1 cellular context compared by ENCODE assay signal in the genomic region with DNA sequence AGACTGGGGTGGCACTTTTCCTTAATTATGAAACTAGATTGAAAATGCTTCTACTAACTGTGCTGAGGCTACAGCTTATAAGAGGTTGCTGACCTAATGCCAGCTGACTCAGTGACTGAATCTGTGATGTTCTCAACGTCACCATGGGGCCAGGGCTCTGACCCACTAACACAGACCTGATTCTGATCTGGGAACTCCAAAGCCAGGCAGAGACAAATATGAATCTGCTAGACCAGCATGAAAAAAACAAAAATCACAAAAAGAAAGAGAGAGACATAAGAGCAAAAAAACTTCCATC.
TF ChIP-seq lines count a peak whose summit lies in the region.

No MANE protein-coding gene starts in this region.

TF ChIP-seq in HepG2, 621 proteins besides CTCF, POLR2A, EP300 and RAD21 (continued from another document and continues in another):
- TF ChIP-seq NFAT5 (CRISPR knock-in tag; IDR thresholded peaks at IDR 0.05) (no peak), FOXA1 (IDR thresholded peaks at IDR 0.05) (no peak), FOXA1 (CRISPR knock-in tag; IDR thresholded peaks at IDR 0.05) (no peak), ZNF792 (CRISPR knock-in tag; IDR thresholded peaks at IDR 0.05) (no peak), ZNF225 (CRISPR knock-in tag; IDR thresholded peaks at IDR 0.05) (no peak), PITX1 (CRISPR knock-in tag; IDR thresholded peaks at IDR 0.05) (no peak), FOXA3 (CRISPR knock-in tag; IDR thresholded peaks at IDR 0.05) (no peak), ZNF609 (CRISPR knock-in tag; IDR thresholded peaks at IDR 0.05; ENCODE audit: borderline replicate concordance) (0 out of 2 replicates have a peak, but pooled peaks have one; percentile 1), SYNCRIP (IDR thresholded peaks at IDR 0.05; ENCODE audit: insufficient read depth, low read depth, low read length) (no peak), TEAD2 (CRISPR knock-in tag; IDR thresholded peaks at IDR 0.05) (no peak), CREM (IDR thresholded peaks at IDR 0.05) (0 out of 2 replicates have a peak, but pooled peaks have one; percentile 23), CREM (CRISPR knock-in tag; IDR thresholded peaks at IDR 0.05) (no peak), U2AF2 (IDR thresholded peaks at IDR 0.05; ENCODE audit: low read depth, low read length) (no peak), ZNF124 (CRISPR knock-in tag; IDR thresholded peaks at IDR 0.05) (no peak), NFRKB (IDR thresholded peaks at IDR 0.05) (no peak), ZNF619 (CRISPR knock-in tag; IDR thresholded peaks at IDR 0.05) (no peak), ZNF331 (CRISPR knock-in tag; IDR thresholded peaks at IDR 0.05) (no peak), GPN1 (CRISPR knock-in tag; IDR thresholded peaks at IDR 0.05; ENCODE audit: borderline replicate concordance) (no peak), ZNF780A (CRISPR knock-in tag; IDR thresholded peaks at IDR 0.05) (no peak), ZNF431 (CRISPR knock-in tag; IDR thresholded peaks at IDR 0.05; ENCODE audit: borderline replicate concordance, low read depth) (no peak), ADNP (CRISPR knock-in tag; IDR thresholded peaks at IDR 0.05) (no peak), MIXL1 (CRISPR knock-in tag; IDR thresholded peaks at IDR 0.05) (0 out of 2 replicates have a peak, but pooled peaks have one; percentile 4), IRF2 (CRISPR knock-in tag; IDR thresholded peaks at IDR 0.05) (no peak), RORA (CRISPR knock-in tag; IDR thresholded peaks at IDR 0.05) (no peak), KLF12 (CRISPR knock-in tag; IDR thresholded peaks at IDR 0.05; ENCODE audit: borderline replicate concordance) (no peak), ZNF430 (CRISPR knock-in tag; IDR thresholded peaks at IDR 0.05) (no peak), NFKBIZ (CRISPR knock-in tag; IDR thresholded peaks at IDR 0.05) (0 out of 2 replicates have a peak, but pooled peaks have one; percentile 9), NFE2L2 (IDR thresholded peaks at IDR 0.05; ENCODE audit: low read length) (no peak)
- TF ChIP-seq, protein P1, sequence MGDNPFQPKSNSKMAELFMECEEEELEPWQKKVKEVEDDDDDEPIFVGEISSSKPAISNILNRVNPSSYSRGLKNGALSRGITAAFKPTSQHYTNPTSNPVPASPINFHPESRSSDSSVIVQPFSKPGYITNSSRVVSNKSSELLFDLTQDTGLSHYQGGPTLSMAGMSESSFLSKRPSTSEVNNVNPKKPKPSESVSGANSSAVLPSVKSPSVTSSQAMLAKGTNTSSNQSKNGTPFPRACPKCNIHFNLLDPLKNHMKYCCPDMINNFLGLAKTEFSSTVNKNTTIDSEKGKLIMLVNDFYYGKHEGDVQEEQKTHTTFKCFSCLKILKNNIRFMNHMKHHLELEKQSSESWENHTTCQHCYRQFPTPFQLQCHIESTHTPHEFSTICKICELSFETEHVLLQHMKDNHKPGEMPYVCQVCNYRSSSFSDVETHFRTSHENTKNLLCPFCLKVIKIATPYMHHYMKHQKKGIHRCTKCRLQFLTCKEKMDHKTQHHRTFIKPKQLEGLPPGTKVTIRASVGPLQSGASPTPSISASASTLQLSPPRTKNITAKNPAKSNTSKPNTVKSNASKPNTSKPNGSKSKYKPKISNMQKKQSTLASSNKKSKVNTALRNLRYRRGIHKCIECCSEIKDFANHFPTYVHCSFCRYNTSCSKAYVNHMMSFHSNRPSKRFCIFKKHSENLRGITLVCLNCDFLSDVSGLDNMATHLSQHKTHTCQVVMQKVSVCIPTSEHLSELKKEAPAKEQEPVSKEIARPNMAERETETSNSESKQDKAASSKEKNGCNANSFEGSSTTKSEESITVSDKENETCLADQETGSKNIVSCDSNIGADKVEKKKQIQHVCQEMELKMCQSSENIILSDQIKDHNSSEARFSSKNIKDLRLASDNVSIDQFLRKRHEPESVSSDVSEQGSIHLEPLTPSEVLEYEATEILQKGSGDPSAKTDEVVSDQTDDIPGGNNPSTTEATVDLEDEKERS (CRISPR knock-in tag; IDR thresholded peaks at IDR 0.05) = no peak
- TF ChIP-seq, protein P2, sequence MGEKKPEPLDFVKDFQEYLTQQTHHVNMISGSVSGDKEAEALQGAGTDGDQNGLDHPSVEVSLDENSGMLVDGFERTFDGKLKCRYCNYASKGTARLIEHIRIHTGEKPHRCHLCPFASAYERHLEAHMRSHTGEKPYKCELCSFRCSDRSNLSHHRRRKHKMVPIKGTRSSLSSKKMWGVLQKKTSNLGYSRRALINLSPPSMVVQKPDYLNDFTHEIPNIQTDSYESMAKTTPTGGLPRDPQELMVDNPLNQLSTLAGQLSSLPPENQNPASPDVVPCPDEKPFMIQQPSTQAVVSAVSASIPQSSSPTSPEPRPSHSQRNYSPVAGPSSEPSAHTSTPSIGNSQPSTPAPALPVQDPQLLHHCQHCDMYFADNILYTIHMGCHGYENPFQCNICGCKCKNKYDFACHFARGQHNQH (CRISPR knock-in tag; IDR thresholded peaks at IDR 0.05) = 0 out of 2 replicates have a peak, but pooled peaks have one; percentile 6
- TF ChIP-seq, protein P3, sequence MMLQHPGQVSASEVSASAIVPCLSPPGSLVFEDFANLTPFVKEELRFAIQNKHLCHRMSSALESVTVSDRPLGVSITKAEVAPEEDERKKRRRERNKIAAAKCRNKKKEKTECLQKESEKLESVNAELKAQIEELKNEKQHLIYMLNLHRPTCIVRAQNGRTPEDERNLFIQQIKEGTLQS (CRISPR knock-in tag; IDR thresholded peaks at IDR 0.05) = no peak
- TF ChIP-seq, protein P4, sequence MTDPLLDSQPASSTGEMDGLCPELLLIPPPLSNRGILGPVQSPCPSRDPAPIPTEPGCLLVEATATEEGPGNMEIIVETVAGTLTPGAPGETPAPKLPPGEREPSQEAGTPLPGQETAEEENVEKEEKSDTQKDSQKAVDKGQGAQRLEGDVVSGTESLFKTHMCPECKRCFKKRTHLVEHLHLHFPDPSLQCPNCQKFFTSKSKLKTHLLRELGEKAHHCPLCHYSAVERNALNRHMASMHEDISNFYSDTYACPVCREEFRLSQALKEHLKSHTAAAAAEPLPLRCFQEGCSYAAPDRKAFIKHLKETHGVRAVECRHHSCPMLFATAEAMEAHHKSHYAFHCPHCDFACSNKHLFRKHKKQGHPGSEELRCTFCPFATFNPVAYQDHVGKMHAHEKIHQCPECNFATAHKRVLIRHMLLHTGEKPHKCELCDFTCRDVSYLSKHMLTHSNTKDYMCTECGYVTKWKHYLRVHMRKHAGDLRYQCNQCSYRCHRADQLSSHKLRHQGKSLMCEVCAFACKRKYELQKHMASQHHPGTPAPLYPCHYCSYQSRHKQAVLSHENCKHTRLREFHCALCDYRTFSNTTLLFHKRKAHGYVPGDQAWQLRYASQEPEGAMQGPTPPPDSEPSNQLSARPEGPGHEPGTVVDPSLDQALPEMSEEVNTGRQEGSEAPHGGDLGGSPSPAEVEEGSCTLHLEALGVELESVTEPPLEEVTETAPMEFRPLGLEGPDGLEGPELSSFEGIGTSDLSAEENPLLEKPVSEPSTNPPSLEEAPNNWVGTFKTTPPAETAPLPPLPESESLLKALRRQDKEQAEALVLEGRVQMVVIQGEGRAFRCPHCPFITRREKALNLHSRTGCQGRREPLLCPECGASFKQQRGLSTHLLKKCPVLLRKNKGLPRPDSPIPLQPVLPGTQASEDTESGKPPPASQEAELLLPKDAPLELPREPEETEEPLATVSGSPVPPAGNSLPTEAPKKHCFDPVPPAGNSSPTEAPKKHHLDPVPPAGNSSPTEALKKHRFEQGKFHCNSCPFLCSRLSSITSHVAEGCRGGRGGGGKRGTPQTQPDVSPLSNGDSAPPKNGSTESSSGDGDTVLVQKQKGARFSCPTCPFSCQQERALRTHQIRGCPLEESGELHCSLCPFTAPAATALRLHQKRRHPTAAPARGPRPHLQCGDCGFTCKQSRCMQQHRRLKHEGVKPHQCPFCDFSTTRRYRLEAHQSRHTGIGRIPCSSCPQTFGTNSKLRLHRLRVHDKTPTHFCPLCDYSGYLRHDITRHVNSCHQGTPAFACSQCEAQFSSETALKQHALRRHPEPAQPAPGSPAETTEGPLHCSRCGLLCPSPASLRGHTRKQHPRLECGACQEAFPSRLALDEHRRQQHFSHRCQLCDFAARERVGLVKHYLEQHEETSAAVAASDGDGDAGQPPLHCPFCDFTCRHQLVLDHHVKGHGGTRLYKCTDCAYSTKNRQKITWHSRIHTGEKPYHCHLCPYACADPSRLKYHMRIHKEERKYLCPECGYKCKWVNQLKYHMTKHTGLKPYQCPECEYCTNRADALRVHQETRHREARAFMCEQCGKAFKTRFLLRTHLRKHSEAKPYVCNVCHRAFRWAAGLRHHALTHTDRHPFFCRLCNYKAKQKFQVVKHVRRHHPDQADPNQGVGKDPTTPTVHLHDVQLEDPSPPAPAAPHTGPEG (CRISPR knock-in tag; IDR thresholded peaks at IDR 0.05) = no peak
- TF ChIP-seq, protein P5, sequence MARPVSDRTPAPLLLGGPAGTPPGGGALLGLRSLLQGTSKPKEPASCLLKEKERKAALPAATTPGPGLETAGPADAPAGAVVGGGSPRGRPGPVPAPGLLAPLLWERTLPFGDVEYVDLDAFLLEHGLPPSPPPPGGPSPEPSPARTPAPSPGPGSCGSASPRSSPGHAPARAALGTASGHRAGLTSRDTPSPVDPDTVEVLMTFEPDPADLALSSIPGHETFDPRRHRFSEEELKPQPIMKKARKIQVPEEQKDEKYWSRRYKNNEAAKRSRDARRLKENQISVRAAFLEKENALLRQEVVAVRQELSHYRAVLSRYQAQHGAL (CRISPR knock-in tag; IDR thresholded peaks at IDR 0.05; ENCODE audit: not compliant biosample characterization) = no peak
- TF ChIP-seq, protein P6, sequence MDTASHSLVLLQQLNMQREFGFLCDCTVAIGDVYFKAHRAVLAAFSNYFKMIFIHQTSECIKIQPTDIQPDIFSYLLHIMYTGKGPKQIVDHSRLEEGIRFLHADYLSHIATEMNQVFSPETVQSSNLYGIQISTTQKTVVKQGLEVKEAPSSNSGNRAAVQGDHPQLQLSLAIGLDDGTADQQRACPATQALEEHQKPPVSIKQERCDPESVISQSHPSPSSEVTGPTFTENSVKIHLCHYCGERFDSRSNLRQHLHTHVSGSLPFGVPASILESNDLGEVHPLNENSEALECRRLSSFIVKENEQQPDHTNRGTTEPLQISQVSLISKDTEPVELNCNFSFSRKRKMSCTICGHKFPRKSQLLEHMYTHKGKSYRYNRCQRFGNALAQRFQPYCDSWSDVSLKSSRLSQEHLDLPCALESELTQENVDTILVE (CRISPR knock-in tag; IDR thresholded peaks at IDR 0.05) = 0 out of 2 replicates have a peak, but pooled peaks have one; percentile 4
